ENCODE assay signal across 1 cellular context in genomic region chr2:42495611-42496010, GRCh38.
TF ChIP-seq lines count a peak whose summit lies in the region.

No MANE protein-coding gene starts in this region.

TF ChIP-seq in HCT116, 20 proteins besides CTCF, POLR2A, EP300 and RAD21 (continued from another document):
- TF ChIP-seq REST (IDR thresholded peaks at IDR 0.05; ENCODE audit: low read depth) (no peak), SRF (IDR thresholded peaks at IDR 0.05; ENCODE audit: low read depth) (no peak), CEBPB (IDR thresholded peaks at IDR 0.05; ENCODE audit: low read depth) (no peak), CBX3 (IDR thresholded peaks at IDR 0.05; ENCODE audit: low read depth) (no peak), ZBTB33 (IDR thresholded peaks at IDR 0.05; ENCODE audit: extremely low read depth, insufficient replicate concordance, low read length) (no peak), ELF1 (IDR thresholded peaks at IDR 0.05; ENCODE audit: borderline replicate concordance, low read depth) (no peak), TCF7L2 (IDR thresholded peaks at IDR 0.05; ENCODE audit: borderline replicate concordance, extremely low read depth, insufficient read depth, insufficient read length) (no peak), SIN3A (IDR thresholded peaks at IDR 0.05; ENCODE audit: low read depth) (no peak), EGR1 (IDR thresholded peaks at IDR 0.05; ENCODE audit: low read depth) (no peak), POLR2AphosphoS5 (IDR thresholded peaks at IDR 0.05; ENCODE audit: low read depth, low read length) (no peak), FOSL1 (IDR thresholded peaks at IDR 0.05; ENCODE audit: low read depth) (no peak), SP1 (IDR thresholded peaks at IDR 0.05; ENCODE audit: low read depth) (no peak), EZH2phosphoT487 (IDR thresholded peaks at IDR 0.05; ENCODE audit: borderline replicate concordance) (no peak), ZFX (IDR thresholded peaks at IDR 0.05) (no peak)
TF ChIP-seq in HCT116: peak in this region for 0.
